ENCODE assay signal across 8 cellular contexts in the genomic region with DNA sequence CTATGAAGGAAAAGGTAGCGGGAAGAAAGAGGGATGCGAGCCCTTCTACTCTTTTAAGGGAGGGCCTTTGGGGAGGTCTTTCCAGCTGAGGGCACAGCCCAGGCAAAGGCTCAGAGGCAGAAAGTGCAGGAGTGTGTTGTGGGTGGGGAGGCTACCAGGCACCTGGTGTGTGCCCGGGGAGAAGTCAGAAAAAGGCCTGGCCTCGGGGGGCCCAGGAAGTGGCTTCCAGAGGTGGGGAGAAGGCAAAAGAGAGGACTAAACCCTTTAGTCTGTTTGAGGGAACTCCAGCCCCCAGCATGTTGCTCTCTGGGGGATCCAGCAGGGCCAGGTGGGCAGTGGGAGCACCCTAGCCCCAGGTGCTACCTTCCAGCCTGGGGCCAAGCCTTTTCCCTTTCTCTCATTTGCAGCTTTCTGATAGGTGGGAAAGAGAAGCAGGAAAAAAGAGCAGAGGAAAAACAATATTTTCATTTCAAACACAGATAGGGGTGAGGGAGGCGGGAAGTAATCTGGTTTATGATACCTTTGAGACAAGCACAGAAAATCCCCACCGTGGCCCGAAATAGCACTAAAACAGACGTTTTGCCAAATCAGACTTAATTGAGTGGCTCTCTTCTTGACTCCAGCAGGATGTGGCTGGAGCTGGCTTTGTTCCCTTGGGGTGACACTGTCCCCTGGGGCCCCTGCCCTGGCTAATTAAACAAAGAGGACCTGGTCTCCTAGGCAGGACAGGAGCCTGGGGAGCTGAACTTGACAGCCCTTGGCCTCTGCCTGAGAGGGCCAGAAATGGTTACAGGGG. TPM values are rescaled to one million over a fixed set of nuclear protein-coding genes. Genes with fewer than 3 reads are reported as not detected.
A peak's percentile ranks its signal among the peaks of the same experiment; 100 is the strongest.
DNase-seq lines count a peak whose midpoint lies in the region; ATAC-seq and TF ChIP-seq lines count a peak whose summit lies in the region.

No MANE protein-coding gene starts in this region.

- no peaks in the 10 kb centered on the region for H3K9me3 ChIP-seq in body of pancreas
- no peaks in the 10 kb centered on the region for H3K9me3 ChIP-seq in parathyroid adenoma (ENCODE audit: control insufficient read depth, low read length)

- no peaks in the 10 kb centered on the region for H3K27me3 ChIP-seq in body of pancreas
- H3K27me3 ChIP-seq in parathyroid adenoma (ENCODE audit: control insufficient read depth, insufficient read depth, low read length), result no peaks in the 10 kb centered on the region

- H3K27ac ChIP-seq in body of pancreas, result peak overlapping the region; percentile 33 to 97 (median 97)
- peak overlapping the region; percentile 100 for H3K27ac ChIP-seq in parathyroid adenoma

- peak overlapping the region; percentile 6 for H3K4me2 ChIP-seq in parathyroid adenoma (ENCODE audit: low read length)

- WGBS in body of pancreas, 2 donors, result 42 to 51% methylated on average over 8 of the region's 8 CpGs

- in situ Hi-C loops in KBM-7 (cut with MboI; ENCODE audit: low pct_unique_long_range_greater_than_20kb, low sequenced_read_pairs), result no loop called here

- DNase-seq in body of pancreas (peak in 1 of 4 donors; percentile 41), NCI-H510A (lab: John Stamatoyannopoulos, UW) (no peak), KBM-7 (no peak), NOMO-1 (lab: John Stamatoyannopoulos, UW; ENCODE audit: unreplicated experiment in 2 of 2) (no peak), NCI-H1105 treated with DMSO at 0.1 percent for 48 hours (lab: John Stamatoyannopoulos, UW) (no peak)

- no peak overlapping the region for H2AFZ ChIP-seq in parathyroid adenoma

- H3K4me1 ChIP-seq in body of pancreas (peaks cover 75% of the 10 kb centered on the region), parathyroid adenoma (peaks cover 77% of the 10 kb centered on the region)

- no peak for TF ChIP-seq CTCF in body of pancreas (IDR thresholded peaks at IDR 0.05)
- no peak for TF ChIP-seq CTCF in parathyroid adenoma (IDR thresholded peaks at IDR 0.05)

- no peak overlapping the region for H3K9ac ChIP-seq in parathyroid adenoma

- H3K36me3 ChIP-seq in body of pancreas (replicated peaks in 1 of 2; ENCODE audit: insufficient read depth in 1 of 2, low read depth in 2 of 2), result no peaks in the 10 kb centered on the region
- no peaks in the 10 kb centered on the region for H3K36me3 ChIP-seq in parathyroid adenoma (ENCODE audit: control insufficient read depth, insufficient read depth, low read length)

- H3K4me3 ChIP-seq in GM08714 (ENCODE audit: low read length) (peak overlapping the region; percentile 17; the same call in 1 of the 2 replicates), body of pancreas (no peak overlapping the region), parathyroid adenoma (ENCODE audit: low read depth, low read length) (no peak overlapping the region)

- peaks cover 50% of the 10 kb centered on the region for H3K79me2 ChIP-seq in parathyroid adenoma

- TF ChIP-seq POLR2A in body of pancreas (IDR thresholded peaks at IDR 0.05), result no peak

- intact Hi-C loops in body of pancreas (cut with DNase I), result no loop called here

- ATAC-seq in HG03342 (IDR thresholded peaks at IDR 0.05; ENCODE audit: unreplicated experiment) (peak; percentile 35), body of pancreas (no peak)

RNA-seq across cellular contexts. Expression of a gene that starts 10.4 kb away (rescaled TPM):
- 10 to 100 TPM; 16.3 to 41.5 TPM for total RNA-seq in body of pancreas
